27 cellular contexts compared by ENCODE assay signal in genomic region chr18:42611134-42611533, GRCh38.
"Had no signal": no experiment of that assay in that cellular context is flagged by ENCODE, and none has a peak within 500 bp of the region (broad histone marks: within the 10 kb centered on the region; RNA-seq: fewer than 3 reads in every experiment).

No MANE protein-coding gene starts in this region.

- H3K27ac ChIP-seq: colonic mucosa, KMS-11, SK-N-MC, VCaP had no signal

- H3K27me3 Mint-ChIP-seq: activated CD4-positive, alpha-beta memory T cell treated with anti-CD3 and anti-CD28 coated beads, Interleukin-2, amount 10 ng/mL, durations not matched to agents 7 days and 5 days; activated CD4-positive, alpha-beta T cell treated with anti-CD3 and anti-CD28 coated beads for 36 hours; activated naive CD4-positive, alpha-beta T cell treated with anti-CD3 and anti-CD28 coated beads, Interleukin-2, amount 10 ng/mL, durations not matched to agents 7 days and 5 days; activated naive CD8-positive, alpha-beta T cell treated with anti-CD3 and anti-CD28 coated beads for 36 hours; T-cell had no signal

- H3K9me3 ChIP-seq: colonic mucosa had no signal

- H3K4me3 Mint-ChIP-seq: activated CD4-positive, alpha-beta memory T cell treated with anti-CD3 and anti-CD28 coated beads, Interleukin-2, amount 10 ng/mL, durations not matched to agents 7 days and 5 days; activated CD4-positive, alpha-beta T cell treated with anti-CD3 and anti-CD28 coated beads for 36 hours; activated naive CD4-positive, alpha-beta T cell treated with anti-CD3 and anti-CD28 coated beads, Interleukin-2, amount 10 ng/mL, durations not matched to agents 7 days and 5 days; activated naive CD8-positive, alpha-beta T cell treated with anti-CD3 and anti-CD28 coated beads for 36 hours; activated T-cell treated with anti-CD3 and anti-CD28 coated beads, Interleukin-2, amount 50 U/mL, for 72 hours; T-cell had no signal

- H3K36me3 ChIP-seq: colonic mucosa had no signal

- H3K27ac Mint-ChIP-seq: activated CD4-positive, alpha-beta memory T cell treated with anti-CD3 and anti-CD28 coated beads, Interleukin-2, amount 10 ng/mL, durations not matched to agents 7 days and 5 days; activated CD4-positive, alpha-beta T cell treated with anti-CD3 and anti-CD28 coated beads for 36 hours; activated naive CD4-positive, alpha-beta T cell treated with anti-CD3 and anti-CD28 coated beads, Interleukin-2, amount 10 ng/mL, durations not matched to agents 7 days and 5 days; activated naive CD8-positive, alpha-beta T cell treated with anti-CD3 and anti-CD28 coated beads for 36 hours; activated T-cell treated with anti-CD3 and anti-CD28 coated beads, Interleukin-2, amount 50 U/mL, for 72 hours; activated T-helper 2 cell treated with anti-CD3 and anti-CD28 coated beads, Interferon-gamma antibody, Interleukin-2, Interleukin-4, amounts not matched to agents 10 μg/mL and 5 μg/mL and 100 μg/mL, durations not matched to agents 14 hours and 24 hours and 36 hours; T-cell had no signal

- H3K4me3 ChIP-seq: colonic mucosa, SK-N-MC had no signal

- H3K4me1 Mint-ChIP-seq: activated CD4-positive, alpha-beta memory T cell treated with anti-CD3 and anti-CD28 coated beads, Interleukin-2, amount 10 ng/mL, durations not matched to agents 7 days and 5 days; activated CD4-positive, alpha-beta T cell treated with anti-CD3 and anti-CD28 coated beads for 36 hours; activated naive CD4-positive, alpha-beta T cell treated with anti-CD3 and anti-CD28 coated beads, Interleukin-2, amount 10 ng/mL, durations not matched to agents 7 days and 5 days; activated naive CD8-positive, alpha-beta T cell treated with anti-CD3 and anti-CD28 coated beads for 36 hours; T-cell had no signal

- DNase-seq: activated CD4-positive, alpha-beta memory T cell treated with anti-CD3 and anti-CD28 coated beads, Interleukin-2, amount 10 ng/mL, durations not matched to agents 7 days and 5 days; activated CD4-positive, alpha-beta T cell treated with anti-CD3 and anti-CD28 coated beads for 36 hours; activated CD4-positive, alpha-beta T cell treated with anti-CD3 and anti-CD28 coated beads, Interleukin-2, amount 50 U/mL, for 1 hour; activated CD4-positive, CD25-positive, alpha-beta regulatory T cell; activated gamma-delta T cell treated with Interleukin-2 at 50 U/mL for 16 hours; activated naive CD4-positive, alpha-beta T cell treated with anti-CD3 and anti-CD28 coated beads, Interleukin-2, amount 10 ng/mL, durations not matched to agents 7 days and 5 days; activated naive CD8-positive, alpha-beta T cell treated with anti-CD3 and anti-CD28 coated beads for 36 hours; activated T-cell treated with anti-CD3 and anti-CD28 coated beads, Interleukin-2, amount 50 U/mL, for 72 hours; caudate nucleus; colonic mucosa; NCI-H1048; NCI-H146; NCI-H187 treated with DMSO at 0.1 percent for 48 hours; NCI-H2081 treated with DMSO at 0.1 percent for 48 hours; NCI-H2171 treated with DMSO at 0.1 percent for 48 hours; NCI-H226; NCI-H526; RPMI8226; T-cell; T-helper 2 cell; T1000 had no signal

- H3K27me3 ChIP-seq: colonic mucosa had no signal

- ATAC-seq: activated CD4-positive, alpha-beta T cell treated with anti-CD3 and anti-CD28 coated beads for 36 hours; activated T-cell treated with anti-CD3 and anti-CD28 coated beads, Interleukin-2, amount 50 U/mL, for 72 hours; Panc1; Right ventricle myocardium inferior; T-cell had no signal

- H3K9ac ChIP-seq: KMS-11 had no signal

- H3K36me3 Mint-ChIP-seq: activated naive CD4-positive, alpha-beta T cell treated with anti-CD3 and anti-CD28 coated beads, Interleukin-2, amount 10 ng/mL, durations not matched to agents 7 days and 5 days; activated naive CD8-positive, alpha-beta T cell treated with anti-CD3 and anti-CD28 coated beads for 36 hours; T-cell had no signal

- H3K4me1 ChIP-seq: colonic mucosa had no signal
